In the genomic region with DNA sequence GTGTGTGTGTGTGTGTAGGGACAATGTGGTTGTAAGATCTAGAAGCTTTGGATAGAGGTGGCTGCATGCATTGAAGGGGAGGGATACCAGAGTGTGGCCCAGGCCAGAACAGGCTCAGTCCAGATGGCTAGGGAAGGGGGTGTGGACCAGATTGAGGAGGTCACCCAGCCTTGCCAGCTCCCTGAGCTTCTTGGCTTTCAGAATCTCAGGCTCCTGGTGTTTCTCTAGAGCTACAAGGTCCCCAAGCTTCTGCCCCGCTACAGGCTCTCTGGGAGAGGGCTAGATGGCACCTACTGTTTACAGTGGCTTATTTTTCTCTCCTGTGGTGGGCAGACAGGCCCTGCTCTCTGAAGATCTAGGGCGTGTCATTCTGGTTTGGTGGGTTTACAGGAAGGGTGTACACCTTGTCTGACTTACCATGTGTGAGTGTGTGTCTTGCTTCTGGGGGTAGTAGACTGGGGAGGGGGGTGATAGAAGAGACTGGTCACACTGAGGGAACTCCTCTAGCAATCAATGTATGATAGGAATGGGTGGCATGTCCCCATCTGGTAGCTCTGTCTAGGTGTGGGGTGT, we compare ENCODE assay signal across 1 cellular context.
TF ChIP-seq lines count a peak whose summit lies in the region.

No MANE protein-coding gene starts in this region.

TF ChIP-seq in H1, 55 proteins besides CTCF, POLR2A, EP300 and RAD21:
- TF ChIP-seq TCF12 (IDR thresholded peaks at IDR 0.05; ENCODE audit: low read depth, low read length) (no peak), GTF2F1 (IDR thresholded peaks at IDR 0.05; ENCODE audit: borderline replicate concordance, low read depth, low read length) (no peak), SP4 (IDR thresholded peaks at IDR 0.05; ENCODE audit: low read length) (no peak), HDAC2 (IDR thresholded peaks at IDR 0.05; ENCODE audit: borderline replicate concordance in 1 of 2, low read depth in 2 of 2, low read length in 2 of 2) (no peak), RNF2 (IDR thresholded peaks at IDR 0.05; ENCODE audit: borderline replicate concordance, low read depth, low read length, missing control alignments, poor library complexity, severe bottlenecking) (no peak)
